ENCODE assay signal across 2 cellular contexts in genomic region chr7:112500619-112501018, GRCh38.
TF ChIP-seq lines count a peak whose summit lies in the region.

No MANE protein-coding gene starts in this region.

TF ChIP-seq in endothelial cell of umbilical vein, 7 proteins besides CTCF, POLR2A, EP300 and RAD21:
- TF ChIP-seq MYC (IDR thresholded peaks at IDR 0.05; ENCODE audit: low read depth, low read length) (no peak), MAX (IDR thresholded peaks at IDR 0.05; ENCODE audit: insufficient read depth, insufficient read length) (no peak), FOS (IDR thresholded peaks at IDR 0.05; ENCODE audit: borderline replicate concordance, insufficient read depth, low read length) (no peak), JUN (IDR thresholded peaks at IDR 0.05; ENCODE audit: borderline replicate concordance, insufficient read depth, insufficient read length, low read depth) (no peak), EZH2 (IDR thresholded peaks at IDR 0.05; ENCODE audit: borderline replicate concordance, low read depth, low read length, severe bottlenecking) (no peak), POLR2AphosphoS5 (IDR thresholded peaks at IDR 0.05; ENCODE audit: insufficient read depth, low read depth, low read length) (no peak), GATA2 (IDR thresholded peaks at IDR 0.05; ENCODE audit: insufficient read depth, insufficient read length, low read depth, low read length) (no peak)

TF ChIP-seq in HepG2, 621 proteins besides CTCF, POLR2A, EP300 and RAD21:
- TF ChIP-seq HNF1B (CRISPR knock-in tag; IDR thresholded peaks at IDR 0.05) (no peak), ZFP1 (CRISPR knock-in tag; IDR thresholded peaks at IDR 0.05) (no peak), ZNF615 (CRISPR knock-in tag; IDR thresholded peaks at IDR 0.05; ENCODE audit: borderline replicate concordance) (no peak), ZBTB34 (CRISPR knock-in tag; IDR thresholded peaks at IDR 0.05) (no peak), ZBTB10 (CRISPR knock-in tag; IDR thresholded peaks at IDR 0.05; ENCODE audit: borderline replicate concordance) (no peak), TGIF2 (CRISPR knock-in tag; IDR thresholded peaks at IDR 0.05) (no peak), ZNF160 (CRISPR knock-in tag; IDR thresholded peaks at IDR 0.05) (no peak), JUNB (CRISPR knock-in tag; IDR thresholded peaks at IDR 0.05; ENCODE audit: borderline replicate concordance) (no peak), ZNF687 (CRISPR knock-in tag; IDR thresholded peaks at IDR 0.05) (no peak), ZNF513 (CRISPR knock-in tag; conservative IDR thresholded peaks at IDR 0.05) (no peak), ZBTB49 (CRISPR knock-in tag; IDR thresholded peaks at IDR 0.05; ENCODE audit: borderline replicate concordance) (no peak), ATF6 (CRISPR knock-in tag; conservative IDR thresholded peaks at IDR 0.05) (no peak), TCF12 (IDR thresholded peaks at IDR 0.05) (no peak), TCF12 (CRISPR knock-in tag; IDR thresholded peaks at IDR 0.05) (no peak), AKNA (CRISPR knock-in tag; IDR thresholded peaks at IDR 0.05; ENCODE audit: borderline replicate concordance) (no peak), SRSF9 (IDR thresholded peaks at IDR 0.05; ENCODE audit: borderline replicate concordance, insufficient read depth, low read depth, low read length, poor library complexity, severe bottlenecking) (no peak), SATB2 (CRISPR knock-in tag; IDR thresholded peaks at IDR 0.05) (no peak), PATZ1 (CRISPR knock-in tag; IDR thresholded peaks at IDR 0.05) (no peak), TOE1 (CRISPR knock-in tag; IDR thresholded peaks at IDR 0.05) (no peak)
